23 cellular contexts compared by ENCODE assay signal in genomic region chr22:29336751-29337490, GRCh38. TPM values are rescaled to one million over a fixed set of nuclear protein-coding genes. Genes with fewer than 3 reads are reported as not detected.
DNase-seq lines count a peak whose midpoint lies in the region; ATAC-seq and TF ChIP-seq lines count a peak whose summit lies in the region.
"Had no signal": no experiment of that assay in that cellular context is flagged by ENCODE, and none has a peak within 500 bp of the region (broad histone marks: within the 10 kb centered on the region; RNA-seq: fewer than 3 reads in every experiment).

No MANE protein-coding gene starts in this region.

- no peak for ATAC-seq in stimulated activated naive CD8-positive, alpha-beta T cell treated with anti-CD3 and anti-CD28 coated beads, Interleukin-15, Interleukin-2, amounts not matched to agents 100 U/mL and 50 U/mL, for 24 hours
- ATAC-seq in right cardiac atrium, result peak; percentile 22 to 25
- no peak for ATAC-seq in HG03432 (IDR thresholded peaks at IDR 0.05; ENCODE audit: unreplicated experiment)
- ATAC-seq: K562 had no signal

- H3K27ac ChIP-seq in right cardiac atrium (ENCODE audit: low read length) (no peak overlapping the region), prostate gland (peak overlapping the region; percentile 55 to 71), thyroid gland (no peak overlapping the region), vagina (no peak overlapping the region)
- H3K27ac ChIP-seq: transverse colon had no signal

- no peaks in the 10 kb centered on the region for H3K4me1 ChIP-seq in right cardiac atrium (ENCODE audit: control insufficient read depth, insufficient read depth, low read length)
- H3K4me1 ChIP-seq in prostate gland (replicated peaks), result peaks cover 9% of the 10 kb centered on the region
- peaks cover 0 to under 1% of the 10 kb centered on the region in 2 donors for H3K4me1 ChIP-seq in thyroid gland
- H3K4me1 ChIP-seq in vagina, result no peaks in the 10 kb centered on the region
- H3K4me1 ChIP-seq: transverse colon had no signal

- peaks cover 3 to 14% of the 10 kb centered on the region in 2 donors for H3K36me3 ChIP-seq in prostate gland
- H3K36me3 ChIP-seq in thyroid gland, result peaks cover 44 to 66% of the 10 kb centered on the region in 2 donors
- peaks cover 0 to 73% of the 10 kb centered on the region in 2 donors for H3K36me3 ChIP-seq in vagina

- no peak overlapping the region for H3K4me3 Mint-ChIP-seq in stimulated activated naive CD8-positive, alpha-beta T cell treated with anti-CD3 and anti-CD28 coated beads, Interleukin-15, Interleukin-2, amounts not matched to agents 100 ng/mL and 50 ng/mL, for 24 hours
- H3K4me3 Mint-ChIP-seq: activated CD4-positive, alpha-beta memory T cell treated with anti-CD3 and anti-CD28 coated beads for 36 hours; activated T-cell treated with anti-CD3 and anti-CD28 coated beads, Interleukin-2, amount 50 U/mL, for 24 hours had no signal

- H3K36me3 Mint-ChIP-seq in stimulated activated naive CD8-positive, alpha-beta T cell treated with anti-CD3 and anti-CD28 coated beads, Interleukin-15, Interleukin-2, amounts not matched to agents 100 ng/mL and 50 ng/mL, for 24 hours (ENCODE audit: low read depth), result peaks cover 48% of the 10 kb centered on the region

- no peak for TF ChIP-seq CTCF in prostate gland (IDR thresholded peaks at IDR 0.05)
- TF ChIP-seq CTCF in thyroid gland (IDR thresholded peaks at IDR 0.05), result no peak
- no peak for TF ChIP-seq CTCF in vagina (IDR thresholded peaks at IDR 0.05)

- no peaks in the 10 kb centered on the region for H3K27me3 Mint-ChIP-seq in stimulated activated naive CD8-positive, alpha-beta T cell treated with anti-CD3 and anti-CD28 coated beads, Interleukin-15, Interleukin-2, amounts not matched to agents 100 ng/mL and 50 ng/mL, for 24 hours
- H3K27me3 Mint-ChIP-seq: activated CD4-positive, alpha-beta memory T cell treated with anti-CD3 and anti-CD28 coated beads for 36 hours; activated T-cell treated with anti-CD3 and anti-CD28 coated beads, Interleukin-2, amount 50 U/mL, for 24 hours had no signal

- H3K27me3 ChIP-seq in right cardiac atrium (ENCODE audit: control insufficient read depth, insufficient read depth) (no peaks in the 10 kb centered on the region), prostate gland (replicated peaks; ENCODE audit: insufficient read depth) (no peaks in the 10 kb centered on the region), thyroid gland (no peaks in the 10 kb centered on the region), vagina (no peaks in the 10 kb centered on the region)
- H3K27me3 ChIP-seq: transverse colon had no signal

- WGBS in right cardiac atrium, result 78% methylated on average over 14 of the region's 14 CpGs
- 63% methylated on average over 14 of the region's 14 CpGs for WGBS in prostate gland
- WGBS in thyroid gland, 2 donors, result 88 to 92% methylated on average over 14 of the region's 14 CpGs

- peak overlapping the region; percentile 36 for H3K27ac Mint-ChIP-seq in stimulated activated naive CD8-positive, alpha-beta T cell treated with anti-CD3 and anti-CD28 coated beads, Interleukin-15, Interleukin-2, amounts not matched to agents 100 ng/mL and 50 ng/mL, for 24 hours
- H3K27ac Mint-ChIP-seq: activated CD4-positive, alpha-beta memory T cell treated with anti-CD3 and anti-CD28 coated beads for 36 hours had no signal

- intact Hi-C loops in right cardiac atrium (cut with DNase I), result no loop called here
- intact Hi-C loops in prostate gland (cut with DNase I), result no loop called here
- intact Hi-C loops in thyroid gland (cut with DNase I), result no loop called here
- intact Hi-C loops in vagina (cut with DNase I), result no loop called here

- H3K4me1 Mint-ChIP-seq in stimulated activated naive CD8-positive, alpha-beta T cell treated with anti-CD3 and anti-CD28 coated beads, Interleukin-15, Interleukin-2, amounts not matched to agents 100 ng/mL and 50 ng/mL, for 24 hours (ENCODE audit: low read depth), result no peaks in the 10 kb centered on the region

- no peaks in the 10 kb centered on the region for H3K9me3 Mint-ChIP-seq in stimulated activated naive CD8-positive, alpha-beta T cell treated with anti-CD3 and anti-CD28 coated beads, Interleukin-15, Interleukin-2, amounts not matched to agents 100 ng/mL and 50 ng/mL, for 24 hours
- H3K9me3 Mint-ChIP-seq: activated CD4-positive, alpha-beta memory T cell treated with anti-CD3 and anti-CD28 coated beads for 36 hours; activated T-cell treated with anti-CD3 and anti-CD28 coated beads, Interleukin-2, amount 50 U/mL, for 24 hours had no signal

- H3K4me3 ChIP-seq in right cardiac atrium (ENCODE audit: low read length) (no peak overlapping the region), prostate gland (no peak overlapping the region), thyroid gland (replicated peaks in 1 of 3) (no peak overlapping the region), vagina (no peak overlapping the region)
- H3K4me3 ChIP-seq: K562, smooth muscle cell, transverse colon had no signal

- no peak for DNase-seq in stimulated activated naive CD8-positive, alpha-beta T cell treated with anti-CD3 and anti-CD28 coated beads, Interleukin-15, Interleukin-2, amounts not matched to agents 100 U/mL and 50 U/mL, for 24 hours
- DNase-seq in right cardiac atrium (peak in 1 of 3 donors; percentile 49), prostate gland (ENCODE audit: low spot score) (peak; percentile 53), foreskin melanocyte (no peak), thyroid gland (no peak), vagina (ENCODE audit: extremely low spot score in 2 of 2) (no peak)
- DNase-seq: activated CD4-positive, alpha-beta memory T cell treated with anti-CD3 and anti-CD28 coated beads for 36 hours; activated naive CD4-positive, alpha-beta T cell treated with anti-CD3 and anti-CD28 coated beads, Interleukin-2, amount 50 U/mL, for 16 hours; activated T-cell treated with anti-CD3 and anti-CD28 coated beads, Interleukin-2, amount 50 U/mL, for 24 hours; cortex of kidney; DND-41; foreskin fibroblast; kidney glomerular epithelial cell; NCI-H1930; NCI-H446 treated with DMSO at 0.1 percent for 48 hours; SW 1271; transverse colon had no signal

- no peaks in the 10 kb centered on the region for H3K9me3 ChIP-seq in right cardiac atrium (ENCODE audit: control insufficient read depth, low read length)
- H3K9me3 ChIP-seq in prostate gland, result no peaks in the 10 kb centered on the region
- H3K9me3 ChIP-seq in thyroid gland, result no peaks in the 10 kb centered on the region
- no peaks in the 10 kb centered on the region for H3K9me3 ChIP-seq in vagina
- H3K9me3 ChIP-seq: transverse colon had no signal

- TF ChIP-seq POLR2A in prostate gland (IDR thresholded peaks at IDR 0.05) (no peak), thyroid gland (IDR thresholded peaks at IDR 0.05) (no peak), vagina (IDR thresholded peaks at IDR 0.05) (no peak)

RNA-seq across cellular contexts. Expression of gene RASL10A, which starts 21.4 kb away (rescaled TPM):
- total RNA-seq in right cardiac atrium, result 1 to 10 TPM; 1.1 to 2.9 (median 1.6) TPM
- polyA plus RNA-seq in right cardiac atrium, result 1.2 TPM
- total RNA-seq in prostate gland, result 10 to 100 TPM in 1 of 2 donors, 1 to 10 TPM in 1; 9.2 to 15.1 TPM
- 1 to 10 TPM in 1 of 4 donors, under 1 TPM in 1, not detected in 2; 0.67 to 1.7 TPM for total RNA-seq in thyroid gland
- not detected for total RNA-seq in vagina
- total RNA-seq: H4, smooth muscle cell had no signal
- polyA plus RNA-seq: AG04450, smooth muscle cell had no signal

RNA-seq across cellular contexts. Expression of gene GAS2L1, which starts 30.5 kb away (rescaled TPM):
- total RNA-seq in right cardiac atrium, result 10 to 100 TPM; 17.1 to 25.7 (median 22.6) TPM
- polyA plus RNA-seq in right cardiac atrium, result 16.9 TPM
- 100 to 1,000 TPM in 1 of 2 donors, 10 to 100 TPM in 1; 85.8 to 159 TPM for total RNA-seq in prostate gland
- total RNA-seq in thyroid gland, result 10 to 100 TPM in 3 of 4 donors, 1 to 10 TPM in 1; 9.3 to 22.2 (median 15.7) TPM
- total RNA-seq in vagina, result 17.4 TPM

RNA-seq across cellular contexts. Expression of gene AP1B1, which starts 51.4 kb away (rescaled TPM):
- 10 to 100 TPM; 33.5 to 44.6 (median 40.3) TPM for total RNA-seq in right cardiac atrium
- polyA plus RNA-seq in right cardiac atrium, result 21.7 TPM
- total RNA-seq in prostate gland, result 100 to 1,000 TPM; 104 to 143 TPM
- total RNA-seq in thyroid gland, result 100 to 1,000 TPM in 1 of 4 donors, 10 to 100 TPM in 3; 45.0 to 103 (median 91.4) TPM
- total RNA-seq in vagina, result 60.9 TPM

Comparison
In these comparisons a context has a peak if more than half of its experiments do, and no peak if none do; other contexts are left out.
1. ATAC-seq: peak in right cardiac atrium (2 of 2); none in stimulated activated naive CD8-positive, alpha-beta T cell treated with anti-CD3 and anti-CD28 coated beads, Interleukin-15, Interleukin-2, amounts not matched to agents 100 U/mL and 50 U/mL, for 24 hours (single experiment) and HG03432 (single experiment).
2. H3K27ac ChIP-seq: peak in prostate gland (2 of 2); none in right cardiac atrium (single experiment), thyroid gland (0 of 3) and vagina (single experiment).